In the genomic region with DNA sequence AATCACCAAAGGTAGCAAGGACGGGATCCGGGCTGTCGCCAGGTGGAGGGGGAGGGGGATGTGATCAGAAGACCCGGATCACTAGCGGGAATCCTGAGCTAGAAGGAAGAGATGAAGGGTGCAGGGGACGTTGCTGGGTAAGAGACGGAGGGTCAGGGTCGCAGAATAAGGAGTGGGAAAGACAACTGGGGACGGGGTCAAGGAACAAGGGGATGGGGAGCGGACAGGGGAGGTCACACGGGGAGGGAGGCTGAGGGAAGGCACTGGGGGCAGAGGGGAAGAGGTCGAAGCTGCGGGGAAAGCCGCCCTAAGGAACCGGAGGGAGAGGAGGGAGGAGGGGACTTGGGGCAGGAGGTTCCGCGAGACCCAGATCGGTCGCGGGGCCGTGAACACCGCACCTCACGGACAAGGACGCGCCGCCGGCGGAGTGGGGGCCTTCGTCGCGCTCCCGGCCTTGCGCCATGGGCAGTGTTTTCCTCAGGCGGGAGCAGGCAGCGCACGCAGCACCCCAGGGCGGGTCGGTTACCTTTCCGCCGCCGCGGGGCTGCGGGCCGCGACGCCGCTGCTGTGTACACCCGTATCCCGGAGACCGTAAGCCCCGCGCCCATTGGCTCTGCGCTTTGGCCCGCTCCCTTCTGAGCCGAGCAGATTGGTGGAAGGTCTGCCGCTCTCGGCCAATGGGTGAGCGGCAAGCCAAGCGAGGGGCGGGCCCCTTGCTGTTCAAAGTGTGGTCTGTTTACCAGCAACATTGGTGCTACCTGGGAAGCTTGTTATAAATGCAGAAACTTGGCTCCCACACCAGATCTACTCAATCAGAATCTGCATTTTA, we compare ENCODE assay signal across 1 cellular context.
TF ChIP-seq lines count a peak whose summit lies in the region.

A gene with protein sequence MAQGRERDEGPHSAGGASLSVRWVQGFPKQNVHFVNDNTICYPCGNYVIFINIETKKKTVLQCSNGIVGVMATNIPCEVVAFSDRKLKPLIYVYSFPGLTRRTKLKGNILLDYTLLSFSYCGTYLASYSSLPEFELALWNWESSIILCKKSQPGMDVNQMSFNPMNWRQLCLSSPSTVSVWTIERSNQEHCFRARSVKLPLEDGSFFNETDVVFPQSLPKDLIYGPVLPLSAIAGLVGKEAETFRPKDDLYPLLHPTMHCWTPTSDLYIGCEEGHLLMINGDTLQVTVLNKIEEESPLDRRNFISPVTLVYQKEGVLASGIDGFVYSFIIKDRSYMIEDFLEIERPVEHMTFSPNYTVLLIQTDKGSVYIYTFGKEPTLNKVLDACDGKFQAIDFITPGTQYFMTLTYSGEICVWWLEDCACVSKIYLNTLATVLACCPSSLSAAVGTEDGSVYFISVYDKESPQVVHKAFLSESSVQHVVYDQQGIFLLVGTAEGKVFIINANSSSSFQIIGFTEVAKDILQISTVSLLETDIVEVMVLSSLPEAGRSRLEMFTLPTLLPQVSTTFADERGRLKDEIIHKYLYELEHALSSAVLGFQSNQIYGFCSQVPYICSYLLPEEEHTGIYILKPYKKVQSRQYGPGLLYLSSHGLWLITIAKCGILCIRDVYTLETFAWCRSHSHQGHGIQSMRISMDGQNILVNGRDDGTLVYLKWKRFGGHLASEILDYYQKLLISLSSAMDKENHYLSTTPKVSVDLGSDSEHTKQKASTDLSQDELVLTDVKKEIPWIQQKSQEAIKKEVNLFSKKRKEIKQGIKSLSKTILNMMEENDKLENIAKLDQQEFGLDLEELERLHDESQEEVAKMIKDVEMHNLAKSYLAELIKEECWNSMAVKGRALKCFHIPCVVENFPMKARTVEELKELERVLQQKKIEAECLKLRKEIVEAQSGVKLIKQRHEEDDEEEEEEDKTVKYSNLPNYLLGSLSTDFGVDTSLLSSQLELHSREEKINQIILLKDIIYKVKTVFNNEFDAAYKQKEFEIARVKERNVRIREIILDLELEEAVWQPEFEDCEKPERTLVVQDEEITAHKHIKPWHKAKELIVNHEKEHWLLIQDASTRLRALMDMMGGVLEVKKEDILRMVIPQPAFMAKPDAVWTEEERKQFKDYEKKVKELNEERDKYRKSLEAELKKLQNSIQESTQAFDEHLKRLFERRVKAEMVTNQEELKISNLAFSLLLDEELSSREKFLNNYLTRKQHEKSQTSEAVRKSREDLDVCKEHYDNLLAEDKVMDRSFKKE (N-terminal part only) (minus strand): TSS at position 581 of the 829 bp plus-strand sequence. CDS start 118 bp downstream, at position 463.

TF ChIP-seq in SK-N-SH, 30 proteins besides CTCF, POLR2A, EP300 and RAD21 (continued from another document):
- TF ChIP-seq, protein P1, sequence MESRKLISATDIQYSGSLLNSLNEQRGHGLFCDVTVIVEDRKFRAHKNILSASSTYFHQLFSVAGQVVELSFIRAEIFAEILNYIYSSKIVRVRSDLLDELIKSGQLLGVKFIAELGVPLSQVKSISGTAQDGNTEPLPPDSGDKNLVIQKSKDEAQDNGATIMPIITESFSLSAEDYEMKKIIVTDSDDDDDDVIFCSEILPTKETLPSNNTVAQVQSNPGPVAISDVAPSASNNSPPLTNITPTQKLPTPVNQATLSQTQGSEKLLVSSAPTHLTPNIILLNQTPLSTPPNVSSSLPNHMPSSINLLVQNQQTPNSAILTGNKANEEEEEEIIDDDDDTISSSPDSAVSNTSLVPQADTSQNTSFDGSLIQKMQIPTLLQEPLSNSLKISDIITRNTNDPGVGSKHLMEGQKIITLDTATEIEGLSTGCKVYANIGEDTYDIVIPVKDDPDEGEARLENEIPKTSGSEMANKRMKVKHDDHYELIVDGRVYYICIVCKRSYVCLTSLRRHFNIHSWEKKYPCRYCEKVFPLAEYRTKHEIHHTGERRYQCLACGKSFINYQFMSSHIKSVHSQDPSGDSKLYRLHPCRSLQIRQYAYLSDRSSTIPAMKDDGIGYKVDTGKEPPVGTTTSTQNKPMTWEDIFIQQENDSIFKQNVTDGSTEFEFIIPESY (IDR thresholded peaks at IDR 0.05; ENCODE audit: borderline replicate concordance, low read depth) = peak; percentile 88
- TF ChIP-seq USF2 (IDR thresholded peaks at IDR 0.05; ENCODE audit: borderline replicate concordance, low read depth, low read length) = no peak
- no peak for TF ChIP-seq REST (IDR thresholded peaks at IDR 0.05; ENCODE audit: low read depth, low read length)
- TF ChIP-seq MXI1 (IDR thresholded peaks at IDR 0.05; ENCODE audit: low read depth, low read length) = peak; percentile 92
- peak; percentile 93 for TF ChIP-seq SIN3A (IDR thresholded peaks at IDR 0.05; ENCODE audit: borderline replicate concordance, low read depth, low read length)
- 0 out of 2 replicates have a peak, but pooled peaks have one; percentile 64 for TF ChIP-seq FOXM1 (IDR thresholded peaks at IDR 0.05; ENCODE audit: low read depth)
- 0 out of 2 replicates have a peak, but pooled peaks have one; percentile 23 for TF ChIP-seq ELF1 (IDR thresholded peaks at IDR 0.05)
- peak; percentile 66 for TF ChIP-seq IRF3 (IDR thresholded peaks at IDR 0.05; ENCODE audit: low read depth, low read length)
